ENCODE assay signal across 23 cellular contexts in genomic region chr4:172726001-172726423, GRCh38.
DNase-seq lines count a peak whose midpoint lies in the region; ATAC-seq and TF ChIP-seq lines count a peak whose summit lies in the region.
"Had no signal": no experiment of that assay in that cellular context is flagged by ENCODE, and none has a peak within 500 bp of the region (broad histone marks: within the 10 kb centered on the region; RNA-seq: fewer than 3 reads in every experiment).

No MANE protein-coding gene starts in this region.

- DNase-seq in LoVo (ENCODE audit: low spot score): peak; percentile 78
- DNase-seq in mucosa of descending colon: peak in 2 of 3 donors; percentile 51 to 69
- DNase-seq in head of caudate nucleus: no peak
- no peak for DNase-seq in putamen (ENCODE audit: low spot score)
- DNase-seq in medulla oblongata (ENCODE audit: extremely low spot score): no peak
- DNase-seq in activated CD4-positive, CD25-positive, alpha-beta regulatory T cell (lab: John Stamatoyannopoulos, UW): no peak
- DNase-seq: activated CD8-positive, alpha-beta memory T cell treated with anti-CD3 and anti-CD28 coated beads for 24 hours; cerebellar nuclear complex; DMS79 treated with DMSO at 0.1 percent for 48 hours; gastrocnemius medialis; MV-4-11; NCI-H2107; NCI-H82; RPMI8226; T-cell; tibial artery; WERI-Rb-1 had no signal

- H3K4me3 ChIP-seq in duodenal mucosa (ENCODE audit: low read depth in 1 of 2, low read length in 2 of 2): peak overlapping the region in 1 of 2 donors; percentile 42
- H3K4me3 ChIP-seq in mucosa of descending colon: no peak overlapping the region
- H3K4me3 ChIP-seq: gastrocnemius medialis, skin epidermis, tibial artery had no signal

- H3K4me1 ChIP-seq in duodenal mucosa (ENCODE audit: control insufficient read depth in 1 of 2, insufficient read depth in 2 of 2, low read length in 2 of 2) (peaks cover 0 to 21% of the 10 kb centered on the region in 2 donors), mucosa of descending colon (ENCODE audit: low read depth) (peaks cover 5% of the 10 kb centered on the region)
- H3K4me1 ChIP-seq: gastrocnemius medialis, tibial artery had no signal

- TF ChIP-seq CTCF in 22Rv1 (IDR thresholded peaks at IDR 0.05) (no peak), mucosa of descending colon (IDR thresholded peaks at IDR 0.05) (no peak)

- H3K27me3 ChIP-seq in duodenal mucosa (ENCODE audit: control insufficient read depth in 1 of 2, insufficient read depth in 2 of 2, low read length in 2 of 2): no peaks in the 10 kb centered on the region
- H3K27me3 ChIP-seq: gastrocnemius medialis, neutrophil, tibial artery had no signal

- H3K9ac ChIP-seq in duodenal mucosa (ENCODE audit: low read depth in 1 of 2, low read length in 2 of 2): no peak overlapping the region

- H3K27ac ChIP-seq in 22Rv1: peak overlapping the region; percentile 74
- peak overlapping the region; percentile 70 for H3K27ac ChIP-seq in duodenal mucosa (ENCODE audit: low read depth, low read length)
- H3K27ac ChIP-seq: C4-2B, gastrocnemius medialis, neutrophil, skin epidermis, tibial artery, WERI-Rb-1 had no signal

- no peaks in the 10 kb centered on the region for H3K9me3 ChIP-seq in duodenal mucosa (ENCODE audit: control insufficient read depth in 1 of 2, low read length in 2 of 2)
- no peaks in the 10 kb centered on the region for H3K9me3 ChIP-seq in mucosa of descending colon
- H3K9me3 ChIP-seq: neutrophil, tibial artery had no signal

- intact Hi-C loops in mucosa of descending colon (cut with DNase I, micrococcal nuclease) (no loop called here), head of caudate nucleus (cut with DNase I) (no loop called here)

- H3K36me3 ChIP-seq in duodenal mucosa (ENCODE audit: control insufficient read depth in 1 of 2, insufficient read depth in 2 of 2, low read length in 2 of 2) (no peaks in the 10 kb centered on the region), mucosa of descending colon (ENCODE audit: low read depth) (no peaks in the 10 kb centered on the region)
- H3K36me3 ChIP-seq: gastrocnemius medialis, neutrophil, tibial artery, WERI-Rb-1 had no signal

- peak; percentile 97 for ATAC-seq in mucosa of descending colon
- ATAC-seq: activated T-helper 17 cell treated with anti-CD3 and anti-CD28 coated beads, Interleukin-2, amount 50 U/mL, for 72 hours; gastrocnemius medialis; T-cell had no signal

Comparison
In these comparisons a context has a peak if more than half of its experiments do, and no peak if none do; other contexts are left out.
1. DNase-seq: peak in LoVo (single experiment) and mucosa of descending colon (2 of 3); none in head of caudate nucleus (0 of 42), putamen (single experiment), medulla oblongata (single experiment) and activated CD4-positive, CD25-positive, alpha-beta regulatory T cell (0 of 4).